In genomic region chr12:69059465-69060457, GRCh38 we compare ENCODE assay signal across 12 cellular contexts.
DNase-seq lines count a peak whose midpoint lies in the region; ATAC-seq lines count a peak whose summit lies in the region.
"Had no signal": no experiment of that assay in that cellular context is flagged by ENCODE, and none has a peak within 500 bp of the region (broad histone marks: within the 10 kb centered on the region; RNA-seq: fewer than 3 reads in every experiment).

No MANE protein-coding gene starts in this region.

- H3K9me3 Mint-ChIP-seq in activated CD4-positive, alpha-beta memory T cell treated with anti-CD3 and anti-CD28 coated beads for 36 hours, result no peaks in the 10 kb centered on the region
- H3K9me3 Mint-ChIP-seq: immature natural killer cell had no signal

- H3K27ac Mint-ChIP-seq in activated CD4-positive, alpha-beta memory T cell treated with anti-CD3 and anti-CD28 coated beads for 36 hours, result peak overlapping the region; percentile 70
- H3K27ac Mint-ChIP-seq: immature natural killer cell had no signal

- no peak overlapping the region for H3K4me3 Mint-ChIP-seq in activated CD4-positive, alpha-beta memory T cell treated with anti-CD3 and anti-CD28 coated beads for 36 hours
- H3K4me3 Mint-ChIP-seq: immature natural killer cell had no signal

- no peak for ATAC-seq in GM21515 (IDR thresholded peaks at IDR 0.05; ENCODE audit: unreplicated experiment)
- ATAC-seq in GM21619 (IDR thresholded peaks at IDR 0.05; ENCODE audit: unreplicated experiment), result no peak
- no peak for ATAC-seq in HG03378 (IDR thresholded peaks at IDR 0.05; ENCODE audit: unreplicated experiment)
- ATAC-seq: Right ventricle myocardium inferior, sciatic nerve had no signal

- no peaks in the 10 kb centered on the region for H3K36me3 Mint-ChIP-seq in activated CD4-positive, alpha-beta memory T cell treated with anti-CD3 and anti-CD28 coated beads for 36 hours
- H3K36me3 Mint-ChIP-seq: immature natural killer cell had no signal

- intact Hi-C loops in activated CD4-positive, alpha-beta memory T cell treated with anti-CD3 and anti-CD28 coated beads for 36 hours (cut with micrococcal nuclease), result loop anchor here (1.0 to 5.0 kb wide), 4 partner anchors 9 to 98 kb away; no protein-coding TSS in a partner anchor

- POLR2A ChIA-PET in activated CD4-positive, alpha-beta memory T cell treated with anti-CD3 and anti-CD28 coated beads for 36 hours (lab: Charles Lee), result no interaction called here

- CTCF ChIA-PET in activated CD4-positive, alpha-beta memory T cell treated with anti-CD3 and anti-CD28 coated beads for 36 hours (lab: Charles Lee), result interaction anchor here (0.9 to 4.0 kb wide), 2 partner anchors 11 to 14 kb away, joined by 3 to 19 read pairs; no protein-coding TSS in a partner anchor

- DNase-seq in AG08396 (ENCODE audit: low spot score) (peak; percentile 18), HPDE6-E6E7 (ENCODE audit: extremely low spot score) (peak; percentile 73), glomerular visceral epithelial cell (ENCODE audit: extremely low spot score) (peak; percentile 57), NCI-H1417 treated with DMSO at 0.1 percent for 48 hours (lab: John Stamatoyannopoulos, UW) (no peak)
- DNase-seq in activated CD4-positive, alpha-beta memory T cell treated with anti-CD3 and anti-CD28 coated beads for 36 hours, result peak; percentile 35
- DNase-seq: immature natural killer cell, substantia nigra had no signal

- peaks cover 33% of the 10 kb centered on the region for H3K4me1 Mint-ChIP-seq in activated CD4-positive, alpha-beta memory T cell treated with anti-CD3 and anti-CD28 coated beads for 36 hours (ENCODE audit: low read depth)
- H3K4me1 Mint-ChIP-seq: immature natural killer cell had no signal

- H3K27me3 Mint-ChIP-seq in activated CD4-positive, alpha-beta memory T cell treated with anti-CD3 and anti-CD28 coated beads for 36 hours, result no peaks in the 10 kb centered on the region
